Comparison of ENCODE assay signal across 8 cellular contexts in genomic region chr2:159091981-159092380, GRCh38.
A peak's percentile ranks its signal among the peaks of the same experiment; 100 is the strongest.
DNase-seq lines count a peak whose midpoint lies in the region; ATAC-seq, FAIRE-seq and TF ChIP-seq lines count a peak whose summit lies in the region.

No MANE protein-coding gene starts in this region.

- DNase-seq in activated CD8-positive, alpha-beta memory T cell treated with anti-CD3 and anti-CD28 coated beads, Interleukin-2, amount 10 ng/mL, durations not matched to agents 7 days and 5 days = no peak
- no peak for DNase-seq in activated CD8-positive, alpha-beta memory T cell treated with anti-CD3 and anti-CD28 coated beads for 24 hours
- peak; percentile 71 for DNase-seq in MV-4-11 (lab: John Stamatoyannopoulos, UW)
- DNase-seq in endothelial cell (ENCODE audit: low spot score) = no peak
- DNase-seq in GM13977 (ENCODE audit: low spot score) = no peak
- DNase-seq in cerebellar cortex (ENCODE audit: low spot score) = no peak
- DNase-seq in frontal cortex (ENCODE audit: low spot score in 2 of 2) = no peak

- no peak for FAIRE-seq in frontal cortex (lab: Jason Lieb, UNC)

- no peak overlapping the region for H3K27ac Mint-ChIP-seq in activated CD8-positive, alpha-beta memory T cell treated with anti-CD3 and anti-CD28 coated beads, Interleukin-2, amount 10 ng/mL, durations not matched to agents 7 days and 5 days
- peak overlapping the region; percentile 67 for H3K27ac Mint-ChIP-seq in endothelial cell (ENCODE audit: unreplicated experiment)

- H3K4me1 ChIP-seq in stomach smooth muscle (ENCODE audit: control insufficient read depth, insufficient read depth, low read length) = peaks cover 52% of the 10 kb centered on the region

- peak overlapping the region in 1 of 2 donors; percentile 3 for H3K4me3 ChIP-seq in stomach smooth muscle (ENCODE audit: low read length in 2 of 2)

- in situ Hi-C loops in GM13977 (cut with MboI; ENCODE audit: low pct_unique_long_range_greater_than_20kb, low sequenced_read_pairs, unreplicated experiment) = no loop called here

- peaks cover 4% of the 10 kb centered on the region for H3K9me3 Mint-ChIP-seq in activated CD8-positive, alpha-beta memory T cell treated with anti-CD3 and anti-CD28 coated beads, Interleukin-2, amount 10 ng/mL, durations not matched to agents 7 days and 5 days (ENCODE audit: low read depth)
- H3K9me3 Mint-ChIP-seq in endothelial cell (ENCODE audit: unreplicated experiment) = no peaks in the 10 kb centered on the region

- no peak overlapping the region for H3K4me3 Mint-ChIP-seq in activated CD8-positive, alpha-beta memory T cell treated with anti-CD3 and anti-CD28 coated beads, Interleukin-2, amount 10 ng/mL, durations not matched to agents 7 days and 5 days
- peak overlapping the region; percentile 1 for H3K4me3 Mint-ChIP-seq in endothelial cell (ENCODE audit: unreplicated experiment)

- TF ChIP-seq CTCF in endothelial cell (IDR thresholded peaks at IDR 0.05; ENCODE audit: unreplicated experiment) (no peak), GM13977 (IDR thresholded peaks at IDR 0.05; ENCODE audit: extremely low read depth, insufficient read depth, missing control alignments) (no peak)

- H3K36me3 ChIP-seq in stomach smooth muscle (ENCODE audit: control insufficient read depth in 2 of 2, insufficient read depth in 2 of 2, low read length in 2 of 2) = no peaks in the 10 kb centered on the region

- no peaks in the 10 kb centered on the region for H3K27me3 ChIP-seq in stomach smooth muscle (ENCODE audit: control insufficient read depth in 1 of 2, insufficient read depth in 2 of 2, low read length in 2 of 2)

- H3K9ac ChIP-seq in stomach smooth muscle (ENCODE audit: low read length in 2 of 2) = no peak overlapping the region

- peak; percentile 27 for ATAC-seq in activated CD8-positive, alpha-beta memory T cell treated with anti-CD3 and anti-CD28 coated beads, Interleukin-2, amount 10 ng/mL, durations not matched to agents 7 days and 5 days

- H3K4me1 Mint-ChIP-seq in activated CD8-positive, alpha-beta memory T cell treated with anti-CD3 and anti-CD28 coated beads, Interleukin-2, amount 10 ng/mL, durations not matched to agents 7 days and 5 days = peaks cover 10% of the 10 kb centered on the region
- H3K4me1 Mint-ChIP-seq in endothelial cell (ENCODE audit: unreplicated experiment) = peaks cover 80% of the 10 kb centered on the region

- no peaks in the 10 kb centered on the region for H3K27me3 Mint-ChIP-seq in activated CD8-positive, alpha-beta memory T cell treated with anti-CD3 and anti-CD28 coated beads, Interleukin-2, amount 10 ng/mL, durations not matched to agents 7 days and 5 days
- peaks cover 13% of the 10 kb centered on the region for H3K27me3 Mint-ChIP-seq in endothelial cell (ENCODE audit: unreplicated experiment)

- CTCF ChIA-PET in activated CD8-positive, alpha-beta memory T cell treated with anti-CD3 and anti-CD28 coated beads, Interleukin-2, amount 10 ng/mL, durations not matched to agents 7 days and 5 days (lab: Charles Lee) = no interaction called here

- H3K36me3 Mint-ChIP-seq in activated CD8-positive, alpha-beta memory T cell treated with anti-CD3 and anti-CD28 coated beads, Interleukin-2, amount 10 ng/mL, durations not matched to agents 7 days and 5 days = no peaks in the 10 kb centered on the region
- H3K36me3 Mint-ChIP-seq in endothelial cell (ENCODE audit: low read depth, unreplicated experiment) = peaks cover 26% of the 10 kb centered on the region

- peak overlapping the region; percentile 75 for H3K27ac ChIP-seq in stomach smooth muscle (ENCODE audit: low read length)

- H3K9me3 ChIP-seq in stomach smooth muscle (ENCODE audit: control insufficient read depth in 2 of 2, low read length in 2 of 2) = peaks cover 0 to 5% of the 10 kb centered on the region in 2 donors
